12 cellular contexts compared by ENCODE assay signal in the genomic region with DNA sequence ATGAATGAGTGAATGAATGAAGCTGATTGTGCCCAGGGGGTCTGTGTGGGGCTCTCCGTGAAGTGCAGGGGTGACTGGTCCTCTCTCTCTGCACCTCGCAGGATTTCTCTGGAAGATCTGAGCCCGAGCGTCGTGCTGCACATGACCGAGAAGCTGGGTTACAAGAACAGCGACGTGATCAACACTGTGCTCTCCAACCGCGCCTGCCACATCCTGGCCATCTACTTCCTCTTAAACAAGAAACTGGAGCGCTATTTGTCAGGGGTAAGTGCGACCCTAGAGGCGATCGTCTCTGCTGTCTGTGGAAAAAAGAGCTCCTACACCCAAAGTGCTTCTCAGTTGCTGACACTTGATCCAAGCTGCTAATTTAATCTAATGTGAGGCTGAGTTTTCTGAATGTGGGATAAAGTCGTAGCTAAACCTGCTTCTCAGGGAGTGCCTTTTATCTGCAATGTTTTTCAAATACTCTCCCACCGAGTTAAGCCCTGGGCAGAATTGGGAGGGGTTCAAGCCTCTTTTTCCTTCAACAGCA.
A peak's percentile ranks its signal among the peaks of the same experiment; 100 is the strongest.
DNase-seq lines count a peak whose midpoint lies in the region; ATAC-seq and TF ChIP-seq lines count a peak whose summit lies in the region.
"Had no signal": no experiment of that assay in that cellular context is flagged by ENCODE, and none has a peak within 500 bp of the region (broad histone marks: within the 10 kb centered on the region; RNA-seq: fewer than 3 reads in every experiment).

No MANE protein-coding gene starts in this region.

- no peak overlapping the region for H3K4me3 Mint-ChIP-seq in osteocyte (ENCODE audit: unreplicated experiment)
- H3K4me3 Mint-ChIP-seq in endodermal cell: no peak overlapping the region
- H3K4me3 Mint-ChIP-seq: neural crest cell had no signal

- H3K9ac ChIP-seq in HUES48 (ENCODE audit: low read depth, low read length): no peak overlapping the region
- H3K9ac ChIP-seq in endodermal cell (ENCODE audit: extremely low read depth, low read length, poor library complexity, severe bottlenecking): no peak overlapping the region

- no peaks in the 10 kb centered on the region for H3K27me3 ChIP-seq in HUES48 (ENCODE audit: control insufficient read depth, insufficient read depth, low read length)
- no peaks in the 10 kb centered on the region for H3K27me3 ChIP-seq in Peyer's patch
- H3K27me3 ChIP-seq in endodermal cell (ENCODE audit: control insufficient read depth, insufficient read depth, low read length, poor library complexity, severe bottlenecking): no peaks in the 10 kb centered on the region
- H3K27me3 ChIP-seq: esophagus muscularis mucosa, tibial artery had no signal

- WGBS in endodermal cell (ENCODE audit: insufficient coverage in 1 of 2, insufficient read length in 1 of 2), 2 experiments: 67 to 77% methylated on average over 12 to 16 of the region's 16 CpGs

- no peak for TF ChIP-seq POLR2A in Peyer's patch (IDR thresholded peaks at IDR 0.05)

- no peaks in the 10 kb centered on the region for H3K9me3 ChIP-seq in HUES48 (ENCODE audit: control insufficient read depth, insufficient read depth, low read length)
- H3K9me3 ChIP-seq in Peyer's patch: no peaks in the 10 kb centered on the region
- H3K9me3 ChIP-seq in endodermal cell (ENCODE audit: control insufficient read depth, low read length): no peaks in the 10 kb centered on the region
- H3K9me3 ChIP-seq: esophagus muscularis mucosa, tibial artery had no signal

- no peaks in the 10 kb centered on the region for H3K27me3 Mint-ChIP-seq in osteocyte (ENCODE audit: unreplicated experiment)
- no peaks in the 10 kb centered on the region for H3K27me3 Mint-ChIP-seq in endodermal cell (ENCODE audit: insufficient read depth)

- no peak for TF ChIP-seq CTCF in Peyer's patch (IDR thresholded peaks at IDR 0.05)
- TF ChIP-seq CTCF in osteocyte (IDR thresholded peaks at IDR 0.05): no peak
- TF ChIP-seq CTCF in endodermal cell (conservative IDR thresholded peaks at IDR 0.05): no peak

- H3K4me1 ChIP-seq in HUES48 (ENCODE audit: control insufficient read depth, insufficient read depth, low read length) (peaks cover 10% of the 10 kb centered on the region; the same call in 1 of the 2 replicates), Peyer's patch (no peaks in the 10 kb centered on the region), endodermal cell (ENCODE audit: control insufficient read depth, insufficient read depth, low read length) (no peaks in the 10 kb centered on the region)
- H3K4me1 ChIP-seq: esophagus muscularis mucosa, tibial artery had no signal

- ATAC-seq in activated naive CD4-positive, alpha-beta T cell treated with anti-CD3 and anti-CD28 coated beads, Interleukin-2, amount 50 U/mL, for 72 hours: peak; percentile 13 to 66
- ATAC-seq: Panc1 had no signal

- H3K36me3 ChIP-seq in HUES48 (ENCODE audit: control insufficient read depth, insufficient read depth, low read length) (no peaks in the 10 kb centered on the region; the same call in 1 of the 2 replicates), Peyer's patch (no peaks in the 10 kb centered on the region), endodermal cell (ENCODE audit: control insufficient read depth, insufficient read depth, low read length) (no peaks in the 10 kb centered on the region)
- H3K36me3 ChIP-seq: esophagus muscularis mucosa, tibial artery had no signal

- H3K4me1 Mint-ChIP-seq in osteocyte (ENCODE audit: unreplicated experiment) (no peaks in the 10 kb centered on the region), endodermal cell (peaks cover 13% of the 10 kb centered on the region)
- H3K4me1 Mint-ChIP-seq: neural crest cell had no signal

- H3K27ac Mint-ChIP-seq in activated naive CD4-positive, alpha-beta T cell treated with anti-CD3 and anti-CD28 coated beads, Interleukin-2, amount 50 U/mL, for 72 hours: no peak overlapping the region
- H3K27ac Mint-ChIP-seq in osteocyte (ENCODE audit: unreplicated experiment) (no peak overlapping the region), endodermal cell (no peak overlapping the region)

- DNase-seq in Peyer's patch: peak in 2 of 3 donors; percentile 27 to 76
- DNase-seq in activated naive CD4-positive, alpha-beta T cell treated with anti-CD3 and anti-CD28 coated beads, Interleukin-2, amount 50 U/mL, for 72 hours (ENCODE audit: low spot score in 2 of 2): peak in 1 of 2 donors; percentile 7
- DNase-seq in stimulated activated CD8-positive, alpha-beta memory T cell treated with anti-CD3 and anti-CD28 coated beads, Interleukin-15, amount 100 ng/mL, for 1 hour (ENCODE audit: low read depth): peak; percentile 0
- no peak for DNase-seq in osteocyte (ENCODE audit: extremely low spot score, unreplicated experiment)
- DNase-seq in endodermal cell: no peak
- DNase-seq in AG20443 (ENCODE audit: low spot score): no peak
- DNase-seq: NCI-H1694 treated with DMSO at 0.1 percent for 48 hours, tibial artery had no signal

- H3K27ac ChIP-seq in HUES48 (ENCODE audit: low read depth, low read length): peak overlapping the region; percentile 41
- H3K27ac ChIP-seq in Peyer's patch: no peak overlapping the region
- H3K27ac ChIP-seq in endodermal cell (ENCODE audit: low read depth, low read length): no peak overlapping the region
- H3K27ac ChIP-seq: esophagus muscularis mucosa, tibial artery had no signal

- H3K4me3 ChIP-seq in HUES48 (ENCODE audit: low read depth, low read length): no peak overlapping the region
- H3K4me3 ChIP-seq in Peyer's patch: no peak overlapping the region
- H3K4me3 ChIP-seq in endodermal cell (ENCODE audit: low read length): no peak overlapping the region
- H3K4me3 ChIP-seq: esophagus muscularis mucosa, tibial artery had no signal

- H3K36me3 Mint-ChIP-seq in activated naive CD4-positive, alpha-beta T cell treated with anti-CD3 and anti-CD28 coated beads, Interleukin-2, amount 50 U/mL, for 72 hours: peaks cover 6 to 8% of the 10 kb centered on the region in 2 donors
- no peaks in the 10 kb centered on the region for H3K36me3 Mint-ChIP-seq in osteocyte (ENCODE audit: unreplicated experiment)
- H3K36me3 Mint-ChIP-seq in endodermal cell (ENCODE audit: low read depth): no peaks in the 10 kb centered on the region

- H3K9me3 Mint-ChIP-seq in activated naive CD4-positive, alpha-beta T cell treated with anti-CD3 and anti-CD28 coated beads, Interleukin-2, amount 50 U/mL, for 72 hours: peaks cover 5 to 12% of the 10 kb centered on the region in 2 donors
- H3K9me3 Mint-ChIP-seq in osteocyte (ENCODE audit: unreplicated experiment) (no peaks in the 10 kb centered on the region), endodermal cell (no peaks in the 10 kb centered on the region)
- H3K9me3 Mint-ChIP-seq: neural crest cell had no signal

Comparison
In these comparisons a context has a peak if more than half of its experiments do, and no peak if none do; other contexts are left out.
1. DNase-seq: peak in Peyer's patch (2 of 3) and stimulated activated CD8-positive, alpha-beta memory T cell treated with anti-CD3 and anti-CD28 coated beads, Interleukin-15, amount 100 ng/mL, for 1 hour (single experiment); none in osteocyte (single experiment), endodermal cell (single experiment) and AG20443 (single experiment).